In the genomic region with DNA sequence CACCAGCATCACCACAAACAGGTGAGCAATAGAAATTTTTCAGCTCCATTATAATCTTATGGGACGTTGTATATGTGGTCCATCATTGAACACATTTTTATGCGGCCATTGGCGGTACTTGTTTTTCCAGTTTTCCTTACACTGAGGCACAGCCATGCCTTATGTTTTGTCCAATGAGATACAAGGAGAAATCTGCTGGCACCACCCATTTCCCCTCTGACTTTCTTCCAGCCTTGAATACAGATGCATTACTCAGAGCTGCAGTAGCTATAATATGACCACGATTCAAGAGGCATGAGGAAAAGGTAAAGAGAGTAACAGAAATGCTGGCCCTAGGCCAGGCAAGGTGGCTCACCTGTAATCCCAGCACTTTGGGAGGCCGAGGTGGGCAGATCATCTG, we compare ENCODE assay signal across 18 cellular contexts. TPM values are rescaled to one million over a fixed set of nuclear protein-coding genes. Genes with fewer than 3 reads are reported as not detected.
DNase-seq lines count a peak whose midpoint lies in the region; ATAC-seq and TF ChIP-seq lines count a peak whose summit lies in the region.
"Had no signal": no experiment of that assay in that cellular context is flagged by ENCODE, and none has a peak within 500 bp of the region (broad histone marks: within the 10 kb centered on the region; RNA-seq: fewer than 3 reads in every experiment).

No MANE protein-coding gene starts in this region.

- POLR2A ChIA-PET in RWPE1 (lab: Yijun Ruan, JAX; ENCODE audit: low non-redundant PET): interaction anchor here (0.5 kb wide), 1 partner anchor 8 kb away, joined by 5 read pairs; no protein-coding TSS in a partner anchor

- no peak overlapping the region for H3K27ac ChIP-seq in RWPE1

- H3K4me3 ChIP-seq in kidney epithelial cell (ENCODE audit: low read depth, low read length): no peak overlapping the region
- H3K4me3 ChIP-seq: GM12878 had no signal

- H3K36me3 ChIP-seq in kidney epithelial cell (ENCODE audit: control insufficient read depth, insufficient read depth, low read length): no peaks in the 10 kb centered on the region

- H3K27me3 ChIP-seq in kidney epithelial cell (ENCODE audit: control insufficient read depth, insufficient read depth, low read length): no peaks in the 10 kb centered on the region

- no peak for ATAC-seq in GM19463 (IDR thresholded peaks at IDR 0.05; ENCODE audit: unreplicated experiment)
- ATAC-seq: GM12878, Right ventricle myocardium inferior had no signal

- peak; percentile 41 for DNase-seq in SIG-M5 treated with dmso at 0.1 percent for 504 hours (lab: John Stamatoyannopoulos, UW; ENCODE audit: unreplicated experiment)
- no peak for DNase-seq in SIG-M5 (lab: John Stamatoyannopoulos, UW)
- DNase-seq in RWPE1 (ENCODE audit: low spot score): peak; percentile 42
- DNase-seq in kidney epithelial cell (ENCODE audit: low read depth): peak; percentile 43
- peak; percentile 52 for DNase-seq in ureter (ENCODE audit: low spot score)
- no peak for DNase-seq in NCI-H1694 treated with DMSO at 0.1 percent for 48 hours (lab: John Stamatoyannopoulos, UW)
- DNase-seq in activated gamma-delta T cell (lab: John Stamatoyannopoulos, UW): no peak
- DNase-seq: CD4-positive, alpha-beta memory T cell; GDM1; IMR-90; Kasumi-1; NCI-H1105; NCI-H187; NCI-H82; SK-N-SH had no signal

- no peak for TF ChIP-seq CTCF in RWPE1 (conservative IDR thresholded peaks at IDR 0.05; ENCODE audit: low read depth)
- TF ChIP-seq CTCF in kidney epithelial cell (IDR thresholded peaks at IDR 0.05; ENCODE audit: insufficient read depth, low read length, poor library complexity, severe bottlenecking): no peak

- CTCF ChIA-PET in RWPE1 (lab: Yijun Ruan, JAX): no interaction called here

RNA-seq across cellular contexts. Expression of gene PIK3R4, which starts 9.0 kb away (rescaled TPM):
- total RNA-seq in kidney epithelial cell (31.5 and 32.9 TPM in 2 replicates), ureter (37.4 TPM)

Comparison
In these comparisons a context has a peak if more than half of its experiments do, and no peak if none do; other contexts are left out.
1. DNase-seq: peak in SIG-M5 treated with dmso at 0.1 percent for 504 hours (single experiment), RWPE1 (single experiment), kidney epithelial cell (single experiment) and ureter (single experiment); none in SIG-M5 (single experiment), NCI-H1694 treated with DMSO at 0.1 percent for 48 hours (single experiment) and activated gamma-delta T cell (single experiment).